In genomic region chr5:57698785-57699184, GRCh38 we compare ENCODE assay signal across 12 cellular contexts.
A peak's percentile ranks its signal among the peaks of the same experiment; 100 is the strongest.
DNase-seq lines count a peak whose midpoint lies in the region; ATAC-seq, FAIRE-seq and TF ChIP-seq lines count a peak whose summit lies in the region.
"Had no signal": no experiment of that assay in that cellular context is flagged by ENCODE, and none has a peak within 500 bp of the region (broad histone marks: within the 10 kb centered on the region; RNA-seq: fewer than 3 reads in every experiment).

No MANE protein-coding gene starts in this region.

- no TSS peak for BruUV-seq in PC-9 (replicated peaks; lab: Mats Ljungman, UMichigan)

- intact Hi-C loops in right cardiac atrium (cut with DNase I) (no loop called here), cardiac septum (cut with DNase I) (loop anchor here (5.0 kb wide), 1 partner anchor 759 kb away; no protein-coding TSS in a partner anchor), PC-9 (cut with micrococcal nuclease; ENCODE audit: unreplicated experiment) (no loop called here), uterus (cut with DNase I; ENCODE audit: low total_unique reads) (no loop called here)

- DNase-seq in right cardiac atrium, result no peak
- DNase-seq in cardiac septum (ENCODE audit: low spot score), result no peak
- DNase-seq in PC-9, result peak in 1 of 2 experiments; percentile 76
- DNase-seq in glomerular visceral epithelial cell (ENCODE audit: extremely low spot score), result peak; percentile 91
- DNase-seq in uterus, result no peak
- DNase-seq in hippocampal formation (lab: John Stamatoyannopoulos, UW), result no peak
- no peak for DNase-seq in frontal cortex (ENCODE audit: low spot score in 2 of 2)
- DNase-seq: activated gamma-delta T cell, cerebellar nuclear complex, sigmoid colon had no signal

- no peaks in the 10 kb centered on the region for H3K9me2 ChIP-seq in PC-9 (ENCODE audit: insufficient read depth)

- peak overlapping the region; percentile 22; the same call in 1 of the 2 replicates for H3K4me2 ChIP-seq in PC-9

- H3K4me3 ChIP-seq in right cardiac atrium (ENCODE audit: low read length) (no peak overlapping the region), PC-9 (0 out of 2 replicates have a peak overlapping the region, but pooled peaks have one; percentile 2), uterus (no peak overlapping the region)
- H3K4me3 ChIP-seq: sigmoid colon had no signal

- TF ChIP-seq POLR2A in uterus (IDR thresholded peaks at IDR 0.05), result no peak

- no peaks in the 10 kb centered on the region; the same call in 1 of the 2 replicates for H3K36me3 ChIP-seq in PC-9 (ENCODE audit: low read depth)
- no peaks in the 10 kb centered on the region for H3K36me3 ChIP-seq in uterus
- H3K36me3 ChIP-seq: sigmoid colon had no signal

- no peak for ATAC-seq in right cardiac atrium
- ATAC-seq in GM18520 (IDR thresholded peaks at IDR 0.05; ENCODE audit: unreplicated experiment), result no peak

- no peaks in the 10 kb centered on the region for H3F3A ChIP-seq in PC-9 (ENCODE audit: insufficient read depth, low read depth)

- no peak for FAIRE-seq in frontal cortex (lab: Jason Lieb, UNC)

- no peaks in the 10 kb centered on the region for H4K20me1 ChIP-seq in PC-9 (ENCODE audit: insufficient read depth)

- no peaks in the 10 kb centered on the region for H3K9me3 ChIP-seq in right cardiac atrium (ENCODE audit: control insufficient read depth, low read length)
- peaks cover 20% of the 10 kb centered on the region; the same call in 1 of the 2 replicates for H3K9me3 ChIP-seq in PC-9 (ENCODE audit: insufficient read depth, low read depth)
- no peaks in the 10 kb centered on the region for H3K9me3 ChIP-seq in uterus
- H3K9me3 ChIP-seq: sigmoid colon had no signal

- H3K27me3 ChIP-seq in right cardiac atrium (ENCODE audit: control insufficient read depth, insufficient read depth) (no peaks in the 10 kb centered on the region), PC-9 (ENCODE audit: insufficient read depth, low read depth) (no peaks in the 10 kb centered on the region), uterus (no peaks in the 10 kb centered on the region)
- H3K27me3 ChIP-seq: sigmoid colon had no signal

- H3K4me1 ChIP-seq in right cardiac atrium (ENCODE audit: control insufficient read depth, insufficient read depth, low read length) (peaks cover 2% of the 10 kb centered on the region), PC-9 (replicated peaks; ENCODE audit: insufficient read depth) (peaks cover 20% of the 10 kb centered on the region), uterus (peaks cover 0 to 3% of the 10 kb centered on the region in 2 donors)

- peak overlapping the region; percentile 42 for H3K27ac ChIP-seq in right cardiac atrium (ENCODE audit: low read length)
- H3K27ac ChIP-seq in PC-9, result no peak overlapping the region; the same call in 1 of the 2 replicates
- peak overlapping the region; percentile 48 to 74 for H3K27ac ChIP-seq in uterus
- H3K27ac ChIP-seq: VCaP had no signal

- TF ChIP-seq CTCF in PC-9 (conservative IDR thresholded peaks at IDR 0.05) (no peak), uterus (IDR thresholded peaks at IDR 0.05) (no peak)

- H2AFZ ChIP-seq in PC-9, result no peak overlapping the region

- POLR2A ChIA-PET in PC-9 (lab: Charles Lee; ENCODE audit: unreplicated experiment), result interaction anchor here (0.6 to 0.9 kb wide), 2 partner anchors 49 to 143 kb away, joined by 3 read pairs; no protein-coding TSS in a partner anchor

- CTCF ChIA-PET in PC-9 (lab: Charles Lee), result interaction anchor here (0.6 to 2.0 kb wide), 2 partner anchors 49 to 80 kb away, joined by 4 to 5 read pairs; no protein-coding TSS in a partner anchor

- H3K79me2 ChIP-seq in PC-9 (ENCODE audit: low read depth), result no peaks in the 10 kb centered on the region
